ENCODE assay signal across 8 cellular contexts in the genomic region with DNA sequence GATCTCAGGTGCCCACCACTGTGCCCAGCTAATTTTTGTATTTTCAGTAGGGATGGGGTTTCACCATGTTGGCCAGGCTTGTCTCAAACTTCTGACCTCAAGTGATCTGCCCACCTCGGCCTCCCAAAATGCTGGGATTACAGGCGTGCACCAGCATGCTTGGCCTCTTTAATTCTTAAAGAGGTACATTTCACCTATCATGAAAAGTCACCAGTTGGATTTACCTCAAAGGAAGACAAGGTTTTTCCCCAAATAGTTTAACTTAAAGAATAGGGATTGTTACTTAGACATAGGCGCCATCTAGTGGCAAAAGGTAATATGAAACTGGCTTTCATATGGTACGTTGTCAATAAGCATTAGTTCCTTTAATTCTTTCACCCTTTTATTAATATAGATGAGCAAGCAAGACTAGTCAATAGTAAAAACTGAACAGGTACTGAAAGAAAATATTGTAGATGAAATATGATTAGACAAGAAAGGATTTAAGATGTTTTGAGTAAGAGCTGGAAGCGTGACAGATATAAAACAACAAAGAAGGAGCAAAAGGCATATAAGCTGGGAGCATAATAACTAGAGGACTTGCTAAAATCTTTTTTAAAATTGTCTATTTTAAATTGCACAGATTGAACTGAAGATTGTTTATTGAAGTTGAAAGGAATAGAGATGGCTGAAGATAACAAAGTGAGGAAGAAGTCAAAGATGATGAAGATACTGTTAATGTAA. TPM values are rescaled to one million over a fixed set of nuclear protein-coding genes. Genes with fewer than 3 reads are reported as not detected.
DNase-seq lines count a peak whose midpoint lies in the region; ATAC-seq and TF ChIP-seq lines count a peak whose summit lies in the region.

No MANE protein-coding gene starts in this region.

- no peaks in the 10 kb centered on the region for H3K9me2 ChIP-seq in hepatocyte (replicated peaks; ENCODE audit: insufficient read depth)

- no peak overlapping the region for H3K4me2 ChIP-seq in hepatocyte

- no peaks in the 10 kb centered on the region for H3K27me3 ChIP-seq in hepatocyte

- no peak overlapping the region for H3K27ac ChIP-seq in hepatocyte

- H3K9me3 ChIP-seq in hepatocyte (ENCODE audit: low read depth) = no peaks in the 10 kb centered on the region

- H3K4me1 ChIP-seq in hepatocyte (ENCODE audit: insufficient read depth) = no peaks in the 10 kb centered on the region

- WGBS in hepatocyte (ENCODE audit: low lambda C conversion rate, missing lambda C conversion rate) = 37% methylated on average over 5 of the region's 5 CpGs

- H3K4me3 ChIP-seq in hepatocyte = no peak overlapping the region

- no peaks in the 10 kb centered on the region for H3K79me2 ChIP-seq in hepatocyte

- no peaks in the 10 kb centered on the region for H4K20me1 ChIP-seq in hepatocyte (ENCODE audit: insufficient read depth, poor library complexity, severe bottlenecking)

- no peaks in the 10 kb centered on the region for H3K36me3 ChIP-seq in hepatocyte (replicated peaks; ENCODE audit: insufficient read depth, low read depth)

- peak; percentile 69 for TF ChIP-seq CTCF in hepatocyte (IDR thresholded peaks at IDR 0.05; ENCODE audit: poor library complexity)

- ATAC-seq in GM18520 (IDR thresholded peaks at IDR 0.05; ENCODE audit: unreplicated experiment) (peak; percentile 52), HG03064 (IDR thresholded peaks at IDR 0.05; ENCODE audit: low read depth, unreplicated experiment) (peak; percentile 73)
- ATAC-seq in stimulated activated naive CD8-positive, alpha-beta T cell treated with anti-CD3 and anti-CD28 coated beads, Interleukin-15, Interleukin-2, amounts not matched to agents 100 U/mL and 50 U/mL, for 24 hours = peak; percentile 61

- no peak overlapping the region for H2AFZ ChIP-seq in hepatocyte

- DNase-seq in Caki2 (ENCODE audit: low read depth) (peak; percentile 28), NCI-H2107 treated with DMSO at 0.1 percent for 48 hours (lab: John Stamatoyannopoulos, UW; ENCODE audit: unreplicated experiment) (peak; percentile 77), activated T-cell treated with anti-CD3 and anti-CD28 coated beads for 24 hours (ENCODE audit: low read depth) (peak; percentile 11), hepatocyte (ENCODE audit: low spot score) (peak; percentile 79), UCSD-AML1 (lab: John Stamatoyannopoulos, UW; ENCODE audit: unreplicated experiment) (no peak)
- no peak for DNase-seq in stimulated activated naive CD8-positive, alpha-beta T cell treated with anti-CD3 and anti-CD28 coated beads, Interleukin-15, Interleukin-2, amounts not matched to agents 100 U/mL and 50 U/mL, for 24 hours

- in situ Hi-C loops in Caki2 (cut with HindIII; ENCODE audit: low pct_unique_long_range_greater_than_20kb, low sequenced_read_pairs) = no loop called here

RNA-seq across cellular contexts. Expression of gene PSMD14, which starts 35.0 kb away (rescaled TPM):
- total RNA-seq in Caki2 (2014; rRNA removed; shearing (Covaris generic); ENCODE audit: low replicate concordance) = 94.7 and 195 TPM in 2 replicates
- total RNA-seq in hepatocyte = 66.6 and 71.0 TPM in 2 replicates
- polyA plus RNA-seq in hepatocyte = 66.9 and 70.2 TPM in 2 replicates

Comparison
In these comparisons a context has a peak if more than half of its experiments do, and no peak if none do; other contexts are left out.
1. DNase-seq: peak in Caki2 (single experiment), NCI-H2107 treated with DMSO at 0.1 percent for 48 hours (single experiment), activated T-cell treated with anti-CD3 and anti-CD28 coated beads for 24 hours (single experiment) and hepatocyte (single experiment); none in stimulated activated naive CD8-positive, alpha-beta T cell treated with anti-CD3 and anti-CD28 coated beads, Interleukin-15, Interleukin-2, amounts not matched to agents 100 U/mL and 50 U/mL, for 24 hours (single experiment) and UCSD-AML1 (single experiment).
2. Peak in every context shown above with its lines, with median percentiles within 50 percentile points of each other: ATAC-seq.